ENCODE assay signal across 26 cellular contexts in genomic region chr4:141518222-141518621, GRCh38.
"Had no signal": no experiment of that assay in that cellular context is flagged by ENCODE, and none has a peak within 500 bp of the region (broad histone marks: within the 10 kb centered on the region; RNA-seq: fewer than 3 reads in every experiment).

No MANE protein-coding gene starts in this region.

- DNase-seq: activated CD4-positive, alpha-beta T cell treated with anti-CD3 and anti-CD28 coated beads for 48 hours; activated CD4-positive, alpha-beta T cell treated with anti-CD3 and anti-CD28 coated beads, Interleukin-2, amount 50 U/mL, for 1 hour; activated CD4-positive, alpha-beta T cell treated with anti-CD3 and anti-CD28 coated beads, Interleukin-2, amount 50 U/mL, for 48 hours; activated CD8-positive, alpha-beta memory T cell treated with anti-CD3 and anti-CD28 coated beads for 24 hours; activated CD8-positive, alpha-beta T cell treated with anti-CD3 and anti-CD28 coated beads for 36 hours; activated effector memory CD4-positive, alpha-beta T cell treated with Interleukin-2 at 50 U/mL for 16 hours; activated gamma-delta T cell treated with Interleukin-2 at 50 U/mL for 16 hours; activated naive CD4-positive, alpha-beta T cell treated with anti-CD3 and anti-CD28 coated beads, Interleukin-2, amount 50 U/mL, for 16 hours; activated naive CD4-positive, alpha-beta T cell treated with Interleukin-2 at 50 U/mL for 16 hours; activated T-cell treated with anti-CD3 and anti-CD28 coated beads, Interleukin-2, amount 50 U/mL, for 4 hours; amniotic stem cell; anterior cingulate cortex; brain microvascular endothelial cell; dorsolateral prefrontal cortex; effector memory CD4-positive, alpha-beta T cell; foreskin fibroblast; heart left ventricle; T-helper 2 cell had no signal

- H3K27me3 ChIP-seq: brain microvascular endothelial cell, heart left ventricle had no signal

- H3K4me3 Mint-ChIP-seq: activated CD8-positive, alpha-beta T cell treated with anti-CD3 and anti-CD28 coated beads for 36 hours; activated naive CD8-positive, alpha-beta T cell; activated T-cell treated with anti-CD3 and anti-CD28 coated beads, Interleukin-2, amount 50 U/mL, for 4 hours; activated T-helper 17 cell treated with anti-CD3 and anti-CD28 coated beads, Interleukin-2, amount 50 U/mL, for 72 hours; central memory CD8-positive, alpha-beta T cell; dendritic cell treated with granulocyte-macrophage colony-stimulating factor and Interleukin-4, amounts not matched to agents 40 ng/mL and 50 ng/mL, for 4 days; WTC11 had no signal

- H3K4me1 ChIP-seq: heart left ventricle had no signal

- H3K27ac ChIP-seq: brain microvascular endothelial cell, coronary artery, dorsolateral prefrontal cortex, heart left ventricle, VCaP had no signal

- H3K9me3 Mint-ChIP-seq: activated CD8-positive, alpha-beta T cell treated with anti-CD3 and anti-CD28 coated beads for 36 hours; activated T-cell treated with anti-CD3 and anti-CD28 coated beads, Interleukin-2, amount 50 U/mL, for 4 hours; activated T-helper 17 cell treated with anti-CD3 and anti-CD28 coated beads, Interleukin-2, amount 50 U/mL, for 72 hours; central memory CD8-positive, alpha-beta T cell; dendritic cell treated with granulocyte-macrophage colony-stimulating factor and Interleukin-4, amounts not matched to agents 40 ng/mL and 50 ng/mL, for 4 days; WTC11 had no signal

- H3K36me3 ChIP-seq: brain microvascular endothelial cell, heart left ventricle had no signal

- H3K27me3 Mint-ChIP-seq: dendritic cell treated with granulocyte-macrophage colony-stimulating factor and Interleukin-4, amounts not matched to agents 40 ng/mL and 50 ng/mL, for 4 days had no signal

- ATAC-seq: activated CD8-positive, alpha-beta T cell treated with anti-CD3 and anti-CD28 coated beads for 36 hours; activated T-cell treated with anti-CD3 and anti-CD28 coated beads, Interleukin-2, amount 50 U/mL, for 4 hours; activated T-helper 17 cell treated with anti-CD3 and anti-CD28 coated beads, Interleukin-2, amount 50 U/mL, for 72 hours; esophagus mucosa; heart left ventricle; WTC11 had no signal

- H3K4me3 ChIP-seq: coronary artery, dorsolateral prefrontal cortex, heart left ventricle had no signal

- H3K27ac Mint-ChIP-seq: activated CD8-positive, alpha-beta T cell treated with anti-CD3 and anti-CD28 coated beads for 36 hours; activated naive CD8-positive, alpha-beta T cell; activated T-helper 17 cell treated with anti-CD3 and anti-CD28 coated beads, Interleukin-2, amount 50 U/mL, for 72 hours; dendritic cell treated with granulocyte-macrophage colony-stimulating factor and Interleukin-4, amounts not matched to agents 40 ng/mL and 50 ng/mL, for 4 days; WTC11 had no signal

- H3K36me3 Mint-ChIP-seq: activated naive CD8-positive, alpha-beta T cell; WTC11 had no signal

- H3K9me3 ChIP-seq: heart left ventricle had no signal

- H3K4me1 Mint-ChIP-seq: activated T-helper 17 cell treated with anti-CD3 and anti-CD28 coated beads, Interleukin-2, amount 50 U/mL, for 72 hours; central memory CD8-positive, alpha-beta T cell; WTC11 had no signal
